9 cellular contexts compared by ENCODE assay signal in the genomic region with DNA sequence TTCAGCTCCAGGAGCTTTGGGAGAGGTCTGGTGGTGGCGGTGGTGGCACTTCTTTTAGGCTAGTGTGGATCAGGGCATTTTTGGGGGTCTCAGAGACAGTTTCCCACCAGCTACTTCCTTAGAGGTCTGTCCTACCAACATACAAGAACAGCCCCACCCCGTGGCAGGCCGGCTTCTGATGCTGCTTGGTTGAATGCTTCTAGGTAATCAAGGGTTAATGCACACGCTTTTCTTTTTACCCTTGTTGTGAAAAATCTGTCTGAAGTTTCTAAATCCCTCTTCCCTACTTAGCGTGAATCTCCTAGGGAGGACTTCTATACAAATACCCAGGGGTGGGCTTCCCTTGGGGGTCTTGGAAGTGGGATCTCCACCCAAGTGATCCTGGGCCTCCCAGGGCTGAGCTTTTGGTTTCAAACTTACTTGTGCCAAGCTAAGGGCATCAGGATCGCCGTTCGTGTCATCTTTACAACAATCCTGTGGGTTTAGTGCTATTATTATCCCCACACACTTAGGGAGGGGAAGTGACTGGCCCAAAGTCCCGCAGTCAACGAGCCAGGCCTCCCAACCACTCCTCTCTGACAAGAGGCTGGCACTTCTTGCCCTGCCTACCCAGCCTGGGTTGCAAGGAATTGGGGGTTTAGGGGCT. TPM values are rescaled to one million over a fixed set of nuclear protein-coding genes. Genes with fewer than 3 reads are reported as not detected.
DNase-seq lines count a peak whose midpoint lies in the region; ATAC-seq, FAIRE-seq and TF ChIP-seq lines count a peak whose summit lies in the region.
"Had no signal": no experiment of that assay in that cellular context is flagged by ENCODE, and none has a peak within 500 bp of the region (broad histone marks: within the 10 kb centered on the region; RNA-seq: fewer than 3 reads in every experiment).

No MANE protein-coding gene starts in this region.

- no peaks in the 10 kb centered on the region for H3K36me3 ChIP-seq in HepG2 (replicated peaks in 1 of 2; ENCODE audit: control insufficient read depth in 1 of 2, insufficient read depth in 2 of 2, low read length in 2 of 2)
- no peaks in the 10 kb centered on the region for H3K36me3 ChIP-seq in right lobe of liver
- no peaks in the 10 kb centered on the region for H3K36me3 ChIP-seq in prostate gland

- no peak for FAIRE-seq in HepG2 (lab: Jason Lieb, UNC)
- FAIRE-seq: urothelium cell line had no signal

- H3K27me3 Mint-ChIP-seq in T-helper 17 cell, result peaks cover 4% of the 10 kb centered on the region

- POLR2A ChIA-PET in HepG2 (lab: Yijun Ruan, JAX), result interaction anchor here (0.9 to 2.0 kb wide), 2 partner anchors 19 to 75 kb away, joined by 5 to 6 read pairs; no protein-coding TSS in a partner anchor

- no peak for TF ChIP-seq EP300 in HepG2 (IDR thresholded peaks at IDR 0.05; ENCODE audit: low read depth in 2 of 2, low read length in 2 of 2)
- no peak for TF ChIP-seq EP300 in HepG2 (CRISPR knock-in tag; IDR thresholded peaks at IDR 0.05; ENCODE audit: borderline replicate concordance)

- peak overlapping the region; percentile 72 for H3K4me3 Mint-ChIP-seq in T-helper 17 cell

- H3K4me3 ChIP-seq in HepG2 (replicated peaks in 1 of 3; ENCODE audit: insufficient read depth in 1 of 3, low read depth in 2 of 3, low read length in 3 of 3) (peak overlapping the region; percentile 58 to 78 (median 77); a peak in 4 of 6 replicates), right lobe of liver (no peak overlapping the region), prostate gland (peak overlapping the region in 1 of 2 donors; percentile 75)

- CTCF ChIA-PET in HepG2 (lab: Yijun Ruan, JAX; ENCODE audit: low intra/inter-chr PET ratio, low total read pairs), result no interaction called here

- ATAC-seq in HepG2, result no peak
- no peak for ATAC-seq in right lobe of liver
- no peak for ATAC-seq in T-helper 17 cell
- ATAC-seq in HG03135 (IDR thresholded peaks at IDR 0.05; ENCODE audit: unreplicated experiment), result no peak

- H3K79me2 ChIP-seq in HepG2 (ENCODE audit: insufficient read depth, low read length), result no peaks in the 10 kb centered on the region

- peaks cover 31% of the 10 kb centered on the region for H3K4me1 Mint-ChIP-seq in T-helper 17 cell

- no peaks in the 10 kb centered on the region for H3K36me3 Mint-ChIP-seq in T-helper 17 cell (ENCODE audit: low read depth)

- H3K27me3 ChIP-seq in HepG2 (ENCODE audit: control insufficient read depth in 1 of 2, insufficient read depth in 2 of 2, low read length in 2 of 2), result peaks cover 2 to 21% of the 10 kb centered on the region in 2 experiments; a peak in 3 of 5 replicates
- H3K27me3 ChIP-seq in right lobe of liver, result no peaks in the 10 kb centered on the region
- no peaks in the 10 kb centered on the region for H3K27me3 ChIP-seq in prostate gland (replicated peaks; ENCODE audit: insufficient read depth)

- no peak overlapping the region for H3K27ac ChIP-seq in HepG2 (ENCODE audit: extremely low read length, insufficient read depth, low read length)
- no peak overlapping the region for H3K27ac ChIP-seq in right lobe of liver
- H3K27ac ChIP-seq in prostate gland, result no peak overlapping the region

- WGBS in HepG2 (ENCODE audit: low lambda C conversion rate), result 12% methylated on average over 8 of the region's 10 CpGs
- 51% methylated on average over 3 of the region's 10 CpGs for WGBS in right lobe of liver (ENCODE audit: insufficient coverage, low coverage, low lambda C conversion rate, missing lambda C conversion rate)
- 50% methylated on average over 10 of the region's 10 CpGs for WGBS in prostate gland

- peak overlapping the region; percentile 83 for H3K4me2 ChIP-seq in HepG2 (ENCODE audit: low read depth, low read length)

- H3K27ac Mint-ChIP-seq in T-helper 17 cell, result no peak overlapping the region

- H3K4me1 ChIP-seq in HepG2 (ENCODE audit: insufficient read depth, low read length) (peaks cover 33% of the 10 kb centered on the region), right lobe of liver (peaks cover 0 to 13% (median 0%) of the 10 kb centered on the region in 4 donors), prostate gland (replicated peaks) (peaks cover 6% of the 10 kb centered on the region)

- DNase-seq in HepG2 (ENCODE audit: low spot score) (no peak), right lobe of liver (no peak), T-helper 17 cell (no peak), iris pigment epithelial cell (ENCODE audit: low read depth) (peak; percentile 24), NCI-H69 (lab: John Stamatoyannopoulos, UW) (no peak), SW 1271 (lab: John Stamatoyannopoulos, UW) (no peak), prostate gland (ENCODE audit: low spot score) (no peak)

- no TSS peak for BruUV-seq in HepG2 (replicated peaks; lab: Mats Ljungman, UMichigan)

- in situ Hi-C loops in HepG2 (cut with HindIII; ENCODE audit: extremely low pct_ligation_motif_present, low pct_unique_long_range_greater_than_20kb), result loop anchor here (5.0 kb wide), 1 partner anchor 104 kb away; no protein-coding TSS in a partner anchor

- TF ChIP-seq CTCF in HepG2 (CRISPR knock-in tag; IDR thresholded peaks at IDR 0.05) (no peak), right lobe of liver (IDR thresholded peaks at IDR 0.05) (no peak), prostate gland (IDR thresholded peaks at IDR 0.05) (no peak)

- no peak for TF ChIP-seq POLR2A in HepG2 (IDR thresholded peaks at IDR 0.05; ENCODE audit: insufficient read depth in 1 of 2, low read depth in 2 of 2, low read length in 2 of 2)
- TF ChIP-seq POLR2A in right lobe of liver (IDR thresholded peaks at IDR 0.05), result no peak
- no peak for TF ChIP-seq POLR2A in prostate gland (IDR thresholded peaks at IDR 0.05)

- no peak for TF ChIP-seq RAD21 in HepG2 (CRISPR knock-in tag; IDR thresholded peaks at IDR 0.05)

- H3K9ac ChIP-seq in HepG2 (ENCODE audit: insufficient read depth, low read depth, low read length), result no peak overlapping the region

- intact Hi-C loops in HepG2 (cut with micrococcal nuclease; ENCODE audit: unreplicated experiment) (no loop called here), right lobe of liver (cut with DNase I) (no loop called here), prostate gland (cut with DNase I) (no loop called here)

- peaks cover 10% of the 10 kb centered on the region; the same call in 1 of the 2 replicates for H4K20me1 ChIP-seq in HepG2 (ENCODE audit: insufficient read depth, low read length)

- H3K9me3 ChIP-seq in HepG2 (ENCODE audit: low read length) (no peaks in the 10 kb centered on the region), right lobe of liver (no peaks in the 10 kb centered on the region), T-helper 17 cell (ENCODE audit: control insufficient read depth, low read length, poor library complexity, severe bottlenecking) (no peaks in the 10 kb centered on the region), prostate gland (no peaks in the 10 kb centered on the region)

- H2AFZ ChIP-seq in HepG2 (ENCODE audit: low read length), result no peak overlapping the region

TF ChIP-seq in HepG2, 621 proteins besides CTCF, POLR2A, EP300 and RAD21:
- TF ChIP-seq NR2C2 (CRISPR knock-in tag; IDR thresholded peaks at IDR 0.05; ENCODE audit: borderline replicate concordance), result no peak
- peak; percentile 90 for TF ChIP-seq ZNF652 (CRISPR knock-in tag; IDR thresholded peaks at IDR 0.05; ENCODE audit: borderline replicate concordance, low read depth)

RNA-seq across cellular contexts. Expression of a gene that starts 1.7 kb away (rescaled TPM):
- total RNA-seq in HepG2 (2016; rRNA removed; fragmentation: Illumina TruSeq; extraction: Trizol) (0.14 and 0.46 TPM in 2 replicates), right lobe of liver (1 to 10 TPM; 1.7 to 3.1 (median 2.6) TPM), T-helper 17 cell (1 to 10 TPM; 2.0 to 2.1 TPM), prostate gland (10 to 100 TPM in 1 of 2 donors, 1 to 10 TPM in 1; 7.7 to 22.3 TPM)
- total RNA-seq in HepG2 (2016; cell fraction: cytosol; rRNA removed; fragmentation: Illumina TruSeq; extraction: Trizol; ENCODE audit: low read depth), result 0.26 and 0.51 TPM in 2 replicates
- total RNA-seq in HepG2 (2016; cell fraction: insoluble cytoplasmic fraction; rRNA removed; fragmentation: Illumina TruSeq; extraction: Trizol), result 0.45 and 0.63 TPM in 2 replicates
- 0.46 and 0.55 TPM in 2 replicates for total RNA-seq in HepG2 (2016; cell fraction: membrane; rRNA removed; fragmentation: Illumina TruSeq; extraction: Trizol)
- total RNA-seq in HepG2 (2016; cell fraction: nucleus; rRNA removed; fragmentation: Illumina TruSeq; extraction: Trizol), result not detected in 2 replicates
- 1.3 and 1.7 TPM in 2 replicates for polyA plus RNA-seq in HepG2 (2011; rRNA removed)
- polyA plus RNA-seq in HepG2 (2011; cell fraction: cytosol; rRNA removed), result 1.7 and 2.3 TPM in 2 replicates
- 4.6 and 5.0 TPM in 2 replicates for polyA plus RNA-seq in HepG2 (2011; cell fraction: nucleus; rRNA removed)
- polyA plus RNA-seq in HepG2 (2012), result 1.0 and 1.2 TPM in 2 replicates
- 0.41 and 0.54 TPM in 2 replicates for polyA plus RNA-seq in HepG2 (2016; cell fraction: cytosol; fragmentation: Illumina TruSeq; extraction: Trizol; ENCODE audit: low read depth)
- 0.63 and 0.64 TPM in 2 replicates for polyA plus RNA-seq in HepG2 (2016; cell fraction: insoluble cytoplasmic fraction; fragmentation: Illumina TruSeq; extraction: Trizol; ENCODE audit: low read depth)
- polyA plus RNA-seq in HepG2 (2016; cell fraction: membrane; fragmentation: Illumina TruSeq; extraction: Trizol; ENCODE audit: low read depth), result 0.58 and 0.90 TPM in 2 replicates
- 0.46 and 1.1 TPM in 2 replicates for polyA plus RNA-seq in HepG2 (2016; cell fraction: nucleus; fragmentation: Illumina TruSeq; extraction: Trizol; ENCODE audit: insufficient read depth, low read depth)
- polyA minus RNA-seq in HepG2 (2011; rRNA and poly(A)+ RNA removed; ENCODE audit: low replicate concordance), result 1.5 and 3.3 TPM in 2 replicates
- polyA minus RNA-seq in HepG2 (2011; cell fraction: cytosol; rRNA and poly(A)+ RNA removed), result 1.3 and 2.5 TPM in 2 replicates
- 0.90 and 1.6 TPM in 2 replicates for polyA minus RNA-seq in HepG2 (2011; cell fraction: nucleus; rRNA and poly(A)+ RNA removed)

Comparison
In these comparisons a context has a peak if more than half of its experiments do, and no peak if none do; other contexts are left out.
1. H3K4me3 ChIP-seq: peak in HepG2 (3 of 3); none in right lobe of liver (0 of 3).